ENCODE assay signal across 12 cellular contexts in genomic region chr12:43914923-43915468, GRCh38.
A peak's percentile ranks its signal among the peaks of the same experiment; 100 is the strongest.
DNase-seq lines count a peak whose midpoint lies in the region; ATAC-seq, FAIRE-seq and TF ChIP-seq lines count a peak whose summit lies in the region.
"Had no signal": no experiment of that assay in that cellular context is flagged by ENCODE, and none has a peak within 500 bp of the region (broad histone marks: within the 10 kb centered on the region; RNA-seq: fewer than 3 reads in every experiment).

No MANE protein-coding gene starts in this region.

- H3K36me3 ChIP-seq in breast epithelium = no peaks in the 10 kb centered on the region
- H3K36me3 ChIP-seq: gastrocnemius medialis had no signal

- BruUV-seq in MCF 10A (replicated peaks; lab: Mats Ljungman, UMichigan) = no TSS peak

- H3K9me3 ChIP-seq in breast epithelium = no peaks in the 10 kb centered on the region
- H3K9me3 ChIP-seq: gastrocnemius medialis had no signal

- no peaks in the 10 kb centered on the region for H3K9me3 Mint-ChIP-seq in MCF 10A (ENCODE audit: unreplicated experiment)
- no peaks in the 10 kb centered on the region for H3K9me3 Mint-ChIP-seq in activated naive CD4-positive, alpha-beta T cell treated with anti-CD3 and anti-CD28 coated beads, Interleukin-2, amount 50 U/mL, for 72 hours
- H3K9me3 Mint-ChIP-seq: CD4-positive, alpha-beta T cell; natural killer cell had no signal

- no peaks in the 10 kb centered on the region for H3K36me3 Mint-ChIP-seq in MCF 10A (ENCODE audit: insufficient read depth, unreplicated experiment)
- H3K36me3 Mint-ChIP-seq in activated naive CD4-positive, alpha-beta T cell treated with anti-CD3 and anti-CD28 coated beads, Interleukin-2, amount 50 U/mL, for 72 hours = no peaks in the 10 kb centered on the region
- H3K36me3 Mint-ChIP-seq: natural killer cell had no signal

- H3K4me1 Mint-ChIP-seq in MCF 10A (ENCODE audit: insufficient read depth, unreplicated experiment) = no peaks in the 10 kb centered on the region

- no peak overlapping the region for H3K4me3 ChIP-seq in breast epithelium
- H3K4me3 ChIP-seq in NB4 (ENCODE audit: low read depth, low read length) = no peak overlapping the region
- no peak overlapping the region for H3K4me3 ChIP-seq in fibroblast of pulmonary artery (replicated peaks; ENCODE audit: low read depth, low read length)
- H3K4me3 ChIP-seq: gastrocnemius medialis had no signal

- no peak for ATAC-seq in activated naive CD4-positive, alpha-beta T cell treated with anti-CD3 and anti-CD28 coated beads, Interleukin-2, amount 50 U/mL, for 72 hours
- no peak for ATAC-seq in GM19023 (IDR thresholded peaks at IDR 0.05; ENCODE audit: unreplicated experiment)
- ATAC-seq: gastrocnemius medialis, natural killer cell had no signal

- intact Hi-C loops in MCF 10A (cut with micrococcal nuclease) (no loop called here), breast epithelium (cut with DNase I; ENCODE audit: low total_unique reads) (no loop called here)

- peak; percentile 6 for TF ChIP-seq CTCF in MCF 10A (IDR thresholded peaks at IDR 0.05; ENCODE audit: unreplicated experiment)
- no peak for TF ChIP-seq CTCF in breast epithelium (IDR thresholded peaks at IDR 0.05)
- TF ChIP-seq CTCF in NB4 (IDR thresholded peaks at IDR 0.05; ENCODE audit: low read depth, low read length) = peak; percentile 38
- TF ChIP-seq CTCF in fibroblast of pulmonary artery (IDR thresholded peaks at IDR 0.05; ENCODE audit: low read length, missing control alignments) = peak; percentile 34

- H3K4me1 ChIP-seq in breast epithelium = no peaks in the 10 kb centered on the region
- H3K4me1 ChIP-seq: gastrocnemius medialis had no signal

- no peak overlapping the region for H3K4me3 Mint-ChIP-seq in MCF 10A (ENCODE audit: unreplicated experiment)
- H3K4me3 Mint-ChIP-seq: CD4-positive, alpha-beta T cell; natural killer cell had no signal

- TF ChIP-seq POLR2A in breast epithelium (IDR thresholded peaks at IDR 0.05) (no peak), NB4 (IDR thresholded peaks at IDR 0.05; ENCODE audit: extremely low read depth, insufficient read length) (no peak)

- CTCF ChIA-PET in MCF 10A (lab: Yijun Ruan, JAX) = interaction anchor here (0.5 to 0.7 kb wide), 3 partner anchors 31 to 85 kb away, joined by 3 to 4 read pairs (median 4); no protein-coding TSS in a partner anchor

- H3K27me3 ChIP-seq in breast epithelium = no peaks in the 10 kb centered on the region
- H3K27me3 ChIP-seq: gastrocnemius medialis had no signal

- no peak for FAIRE-seq in urothelium cell line (lab: Jason Lieb, UNC)

- no peak overlapping the region for H3K27ac ChIP-seq in breast epithelium
- H3K27ac ChIP-seq: gastrocnemius medialis had no signal

- H3K27me3 Mint-ChIP-seq in MCF 10A (ENCODE audit: insufficient read depth, unreplicated experiment) = no peaks in the 10 kb centered on the region
- H3K27me3 Mint-ChIP-seq: CD4-positive, alpha-beta T cell had no signal

- POLR2A ChIA-PET in MCF 10A (lab: Yijun Ruan, JAX) = no interaction called here

- no peak for DNase-seq in MCF 10A (ENCODE audit: unreplicated experiment)
- no peak for DNase-seq in breast epithelium (ENCODE audit: low spot score in 2 of 2)
- DNase-seq in NB4 (ENCODE audit: low read depth) = peak; percentile 12
- peak; percentile 14 for DNase-seq in fibroblast of pulmonary artery (ENCODE audit: low read depth)
- DNase-seq in urothelium cell line (ENCODE audit: low spot score) = peak; percentile 9
- DNase-seq in activated naive CD4-positive, alpha-beta T cell treated with anti-CD3 and anti-CD28 coated beads, Interleukin-2, amount 50 U/mL, for 72 hours (ENCODE audit: low spot score in 2 of 2) = no peak
- DNase-seq in NAMALWA (ENCODE audit: low spot score) = no peak
- DNase-seq: CD4-positive, alpha-beta T cell; gastrocnemius medialis; natural killer cell; NCI-H226 had no signal

- no peak overlapping the region for H3K27ac Mint-ChIP-seq in MCF 10A (ENCODE audit: low read depth, unreplicated experiment)
- no peak overlapping the region for H3K27ac Mint-ChIP-seq in activated naive CD4-positive, alpha-beta T cell treated with anti-CD3 and anti-CD28 coated beads, Interleukin-2, amount 50 U/mL, for 72 hours
- H3K27ac Mint-ChIP-seq: CD4-positive, alpha-beta T cell; natural killer cell had no signal

Comparison
In these comparisons a context has a peak if more than half of its experiments do, and no peak if none do; other contexts are left out.
1. CTCF ChIP-seq: peak in MCF 10A (single experiment), NB4 (single experiment) and fibroblast of pulmonary artery (single experiment); none in breast epithelium (0 of 3).
2. DNase-seq: peak in NB4 (single experiment), fibroblast of pulmonary artery (single experiment) and urothelium cell line (single experiment); none in MCF 10A (single experiment), breast epithelium (0 of 2), activated naive CD4-positive, alpha-beta T cell treated with anti-CD3 and anti-CD28 coated beads, Interleukin-2, amount 50 U/mL, for 72 hours (0 of 2) and NAMALWA (single experiment).